2 cellular contexts compared by ENCODE assay signal in the genomic region with DNA sequence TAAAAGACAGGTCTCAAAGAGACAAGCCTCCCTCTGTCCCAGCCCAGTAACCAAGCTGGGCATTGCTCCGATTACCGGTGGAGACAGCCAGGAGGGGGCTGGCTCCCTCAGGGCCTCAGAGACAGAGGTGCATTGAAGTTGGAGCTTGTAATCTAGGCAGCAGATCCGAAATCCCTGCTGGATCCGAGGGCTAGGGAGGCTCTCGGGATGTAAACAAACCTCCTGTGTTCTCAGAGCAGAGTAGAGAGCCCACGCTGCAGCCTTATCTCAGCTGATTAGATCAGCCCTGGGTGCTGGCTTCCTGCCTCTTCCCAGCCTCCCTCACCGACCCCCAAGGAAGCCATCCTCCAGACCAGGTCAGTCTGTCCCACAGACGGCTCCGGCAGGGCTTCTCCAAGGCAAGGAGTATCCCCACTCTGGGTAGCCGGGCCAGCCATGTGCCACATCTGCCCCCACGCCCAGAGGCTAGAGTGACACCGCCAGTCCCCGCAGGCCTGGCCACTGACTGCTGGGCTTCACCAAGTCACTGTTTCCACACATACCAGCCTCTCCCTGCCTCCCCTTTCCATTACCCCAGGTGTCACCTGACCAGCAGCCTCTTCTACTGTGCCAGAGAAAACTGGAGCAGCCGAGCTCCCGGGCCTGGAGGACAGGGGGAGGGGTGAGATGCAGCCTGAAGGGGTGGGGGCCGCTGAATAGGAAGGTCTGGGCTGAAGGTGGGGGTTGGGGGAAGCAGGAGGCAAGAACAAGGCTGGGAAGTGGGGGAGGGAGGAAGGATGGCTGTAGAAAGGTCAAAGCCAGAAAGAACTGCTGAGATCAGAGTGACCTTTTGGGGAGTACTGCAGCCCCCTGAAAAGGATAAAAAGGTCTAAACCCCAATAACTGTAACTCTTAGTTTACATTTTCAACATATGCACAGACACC.
TF ChIP-seq lines count a peak whose summit lies in the region.

No MANE protein-coding gene starts in this region.

TF ChIP-seq in endothelial cell of umbilical vein, 7 proteins besides CTCF, POLR2A, EP300 and RAD21:
- TF ChIP-seq, protein P1, sequence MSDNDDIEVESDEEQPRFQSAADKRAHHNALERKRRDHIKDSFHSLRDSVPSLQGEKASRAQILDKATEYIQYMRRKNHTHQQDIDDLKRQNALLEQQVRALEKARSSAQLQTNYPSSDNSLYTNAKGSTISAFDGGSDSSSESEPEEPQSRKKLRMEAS (IDR thresholded peaks at IDR 0.05; ENCODE audit: insufficient read depth, insufficient read length), result no peak
- peak; percentile 52 for TF ChIP-seq GATA2 (IDR thresholded peaks at IDR 0.05; ENCODE audit: insufficient read depth, insufficient read length, low read depth, low read length)
- no peak for TF ChIP-seq POLR2AphosphoS5 (IDR thresholded peaks at IDR 0.05; ENCODE audit: insufficient read depth, low read depth, low read length)

TF ChIP-seq in GM12891, 5 proteins besides CTCF, POLR2A, EP300 and RAD21:
- TF ChIP-seq POLR2AphosphoS5 (IDR thresholded peaks at IDR 0.05; ENCODE audit: low read depth, low read length) (no peak), SPI1 (IDR thresholded peaks at IDR 0.05; ENCODE audit: low read depth, low read length) (no peak), POU2F2 (IDR thresholded peaks at IDR 0.05; ENCODE audit: low read depth, low read length) (no peak), TAF1 (IDR thresholded peaks at IDR 0.05; ENCODE audit: low read depth, low read length) (no peak), PAX5 (IDR thresholded peaks at IDR 0.05; ENCODE audit: insufficient read depth, low read length, severe bottlenecking) (no peak)
